Comparison of ENCODE assay signal across 8 cellular contexts in the genomic region with DNA sequence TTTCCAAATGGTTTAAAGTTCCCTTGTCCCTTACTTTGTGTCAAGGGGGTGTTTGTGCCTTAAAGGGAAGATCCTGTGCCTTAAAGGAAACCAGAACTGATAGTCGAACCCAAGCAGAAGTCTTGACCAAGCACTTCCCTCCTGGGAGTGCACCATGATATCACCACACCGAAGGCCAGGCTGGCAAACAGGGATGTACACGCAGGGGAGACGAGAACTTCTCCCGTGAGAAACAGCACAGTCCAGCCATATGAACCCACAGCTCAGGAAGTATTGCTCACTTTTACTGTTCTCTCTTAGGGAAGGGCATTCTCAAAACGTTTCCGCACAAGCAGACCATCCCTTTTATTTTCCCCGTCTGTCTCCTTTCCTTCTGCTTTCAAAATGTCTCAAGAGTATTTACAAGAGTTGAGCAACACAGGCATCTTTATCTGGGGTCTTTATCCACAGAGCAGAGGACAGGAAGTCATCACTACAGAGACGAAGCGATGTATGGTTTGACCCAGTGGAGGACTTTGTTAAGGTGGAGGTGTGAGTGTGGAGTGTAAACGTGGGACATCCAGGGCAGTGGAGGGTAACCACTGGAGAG. TPM values are rescaled to one million over a fixed set of nuclear protein-coding genes. Genes with fewer than 3 reads are reported as not detected.
A peak's percentile ranks its signal among the peaks of the same experiment; 100 is the strongest.
DNase-seq lines count a peak whose midpoint lies in the region; ATAC-seq and TF ChIP-seq lines count a peak whose summit lies in the region.

No MANE protein-coding gene starts in this region.

- peak overlapping the region; percentile 45 for H3K4me3 Mint-ChIP-seq in neural crest cell

- POLR2A ChIA-PET in OCI-LY7 (lab: Charles Lee) = interaction anchor here (0.7 to 4.9 kb wide), 4 partner anchors 12 to 44 kb away, joined by 3 to 42 read pairs (median 3); no protein-coding TSS in a partner anchor

- 0 out of 2 replicates have a peak, but pooled peaks have one; percentile 13 for TF ChIP-seq CTCF in OCI-LY7 (conservative IDR thresholded peaks at IDR 0.05; ENCODE audit: low read length)
- peak in 1 of 56 donors; percentile 2 for TF ChIP-seq CTCF in dorsolateral prefrontal cortex (IDR thresholded peaks at IDR 0.05 in 54 of 56, conservative IDR thresholded peaks at IDR 0.05 in 2 of 56; ENCODE audit: low read depth in 1 of 56, partially characterized antibody in 56 of 56)
- TF ChIP-seq CTCF in neural crest cell (conservative IDR thresholded peaks at IDR 0.05) = peak; percentile 6

- H3K36me3 ChIP-seq in ES-I3 (ENCODE audit: insufficient read depth, low read length) = no peaks in the 10 kb centered on the region
- H3K36me3 ChIP-seq in OCI-LY7 (ENCODE audit: insufficient read depth, low read length) = peaks cover 23% of the 10 kb centered on the region

- peaks cover 36% of the 10 kb centered on the region for H3K4me1 ChIP-seq in ES-I3 (ENCODE audit: insufficient read depth, low read length)
- H3K4me1 ChIP-seq in OCI-LY7 (ENCODE audit: insufficient read depth, low read length, poor library complexity, severe bottlenecking) = peaks cover 90% of the 10 kb centered on the region

- H3K9me3 Mint-ChIP-seq in neural crest cell = no peaks in the 10 kb centered on the region

- H3K4me2 ChIP-seq in OCI-LY7 (ENCODE audit: low read length) = peak overlapping the region; percentile 77

- intact Hi-C loops in OCI-LY7 (cut with micrococcal nuclease; ENCODE audit: unreplicated experiment) = no loop called here
- intact Hi-C loops in dorsolateral prefrontal cortex (cut with DNase I) = loop anchor here in 1 of 2 donors (2.0 to 5.0 kb wide), 2 partner anchors 134 to 198 kb away; no protein-coding TSS in a partner anchor

- peak overlapping the region; percentile 99 for H3K27ac Mint-ChIP-seq in neural crest cell (ENCODE audit: unreplicated experiment)

- no peaks in the 10 kb centered on the region for H3K9me2 ChIP-seq in OCI-LY7 (ENCODE audit: insufficient read depth, low read length)

- no peaks in the 10 kb centered on the region for H4K20me1 ChIP-seq in OCI-LY7 (ENCODE audit: insufficient read depth, low read length)

- H3K27ac ChIP-seq in OCI-LY7 (ENCODE audit: low read depth, low read length, poor library complexity, severe bottlenecking) (peak overlapping the region; percentile 99), dorsolateral prefrontal cortex (peak overlapping the region in 57 of 59 donors; percentile 2 to 83 (median 67))

- H3K79me2 ChIP-seq in OCI-LY7 (ENCODE audit: insufficient read depth, low read depth, low read length) = peaks cover 61% of the 10 kb centered on the region

- H3K36me3 Mint-ChIP-seq in neural crest cell (ENCODE audit: low read depth) = no peaks in the 10 kb centered on the region

- no TSS peak for BruUV-seq in OCI-LY7 (replicated peaks; lab: Mats Ljungman, UMichigan)

- H3K27me3 Mint-ChIP-seq in neural crest cell (ENCODE audit: low read depth) = no peaks in the 10 kb centered on the region

- H2AFZ ChIP-seq in OCI-LY7 (ENCODE audit: low read length) = peak overlapping the region; percentile 47; the same call in 1 of the 2 replicates

- peak overlapping the region; percentile 63 for H3K9ac ChIP-seq in ES-I3 (ENCODE audit: low read depth, low read length)

- H3K4me1 Mint-ChIP-seq in neural crest cell = peaks cover 52% of the 10 kb centered on the region

- no peaks in the 10 kb centered on the region for H3K27me3 ChIP-seq in dorsolateral prefrontal cortex

- CTCF ChIA-PET in OCI-LY7 (lab: Charles Lee; ENCODE audit: unreplicated experiment) = no interaction called here

- H3K9me3 ChIP-seq in ES-I3 (ENCODE audit: control insufficient read depth, insufficient read depth, low read length) = no peaks in the 10 kb centered on the region
- no peaks in the 10 kb centered on the region for H3K9me3 ChIP-seq in OCI-LY7 (ENCODE audit: low read length)

- DNase-seq in OCI-LY7 (ENCODE audit: low spot score) (no peak), dorsolateral prefrontal cortex (no peak), neural crest cell (ENCODE audit: low read depth, low spot score) (no peak), AG08395 (ENCODE audit: low spot score) (no peak), NCI-H1048 (lab: John Stamatoyannopoulos, UW) (no peak), HPDE6-E6E7 (ENCODE audit: extremely low spot score) (no peak)

- ATAC-seq in GM18858 (IDR thresholded peaks at IDR 0.05; ENCODE audit: unreplicated experiment) = no peak

- H3K4me3 ChIP-seq in OCI-LY7 (ENCODE audit: low read depth, low read length, poor library complexity, severe bottlenecking) = peak overlapping the region; percentile 30
- peak overlapping the region in 52 of 59 donors; percentile 22 to 64 (median 45) for H3K4me3 ChIP-seq in dorsolateral prefrontal cortex

RNA-seq across cellular contexts. Expression of a gene that starts 12.8 kb away (rescaled TPM):
- 1.2 and 1.3 TPM in 2 replicates for total RNA-seq in OCI-LY7 (2014; rRNA removed; shearing (Covaris generic))
- total RNA-seq in OCI-LY7 (2022) (3.5 and 5.0 TPM in 2 replicates), dorsolateral prefrontal cortex (10 to 100 TPM in 86 of 120 experiments, 1 to 10 TPM in 34; 5.2 to 34.5 (median 12.1) TPM), neural crest cell (7.2 and 8.2 TPM in 2 replicates)

RNA-seq across cellular contexts. Expression of a gene that starts 48.6 kb away (rescaled TPM):
- 74.7 and 78.4 TPM in 2 replicates for total RNA-seq in OCI-LY7 (2014; rRNA removed; shearing (Covaris generic))
- total RNA-seq in OCI-LY7 (2022) = 166 and 167 TPM in 2 replicates
- total RNA-seq in dorsolateral prefrontal cortex = 10 to 100 TPM in 114 of 120 experiments, 1 to 10 TPM in 6; 8.0 to 22.0 (median 14.4) TPM
- 9.2 and 9.4 TPM in 2 replicates for total RNA-seq in neural crest cell
